ENCODE assay signal across 9 cellular contexts in the genomic region with DNA sequence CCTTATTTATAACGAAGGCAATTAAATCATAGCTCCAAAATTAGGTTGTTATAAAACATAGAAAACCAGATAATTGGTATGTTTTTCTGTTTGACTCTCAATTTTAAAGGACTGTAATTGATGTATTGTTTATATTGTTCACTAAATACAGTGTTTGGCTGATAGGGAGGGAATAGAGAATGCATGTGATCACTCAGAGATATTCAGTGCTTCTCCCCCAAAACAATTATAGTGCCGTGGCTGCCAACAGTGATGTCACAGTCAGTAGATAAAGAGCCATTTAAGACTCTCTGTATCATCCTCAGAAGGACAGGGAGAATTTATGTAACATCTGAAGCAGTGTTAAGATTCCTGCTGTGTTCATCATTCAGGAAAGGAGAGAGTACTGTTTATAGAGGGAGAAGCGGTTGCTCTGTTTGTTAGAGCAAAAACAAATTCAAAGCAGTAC.
DNase-seq lines count a peak whose midpoint lies in the region; ATAC-seq and TF ChIP-seq lines count a peak whose summit lies in the region.
"Had no signal": no experiment of that assay in that cellular context is flagged by ENCODE, and none has a peak within 500 bp of the region (broad histone marks: within the 10 kb centered on the region; RNA-seq: fewer than 3 reads in every experiment).

No MANE protein-coding gene starts in this region.

- peak; percentile 11 for DNase-seq in AG20443 (ENCODE audit: low spot score)
- DNase-seq in HT1080 (ENCODE audit: low read depth) = peak; percentile 45
- DNase-seq in astrocyte of the spinal cord (ENCODE audit: low read depth, low spot score) = peak; percentile 40
- DNase-seq in mesenchymal stem cell = peak; percentile 88
- DNase-seq in AML-193 (lab: John Stamatoyannopoulos, UW) = no peak
- DNase-seq in DMS114 treated with DMSO at 0.1 percent for 48 hours (lab: John Stamatoyannopoulos, UW; ENCODE audit: unreplicated experiment) = no peak
- DNase-seq: activated CD4-positive, alpha-beta T cell treated with anti-CD3 and anti-CD28 coated beads for 48 hours had no signal

- peaks cover 6% of the 10 kb centered on the region for H3K4me1 ChIP-seq in mesenchymal stem cell (ENCODE audit: control insufficient read depth, insufficient read depth, low read depth, low read length)

- peak overlapping the region; percentile 63 for H3K9ac ChIP-seq in mesenchymal stem cell (ENCODE audit: low read length)

- no peak for TF ChIP-seq CTCF in astrocyte of the spinal cord (IDR thresholded peaks at IDR 0.05; ENCODE audit: low read depth, low read length)

- no peak overlapping the region for H3K27ac ChIP-seq in mesenchymal stem cell (ENCODE audit: low read length, poor library complexity, severe bottlenecking)

- no peak overlapping the region for H2BK15ac ChIP-seq in mesenchymal stem cell (ENCODE audit: low read depth, poor library complexity, severe bottlenecking)

- H4K8ac ChIP-seq in mesenchymal stem cell (ENCODE audit: low read length) = no peak overlapping the region

- peaks cover 25% of the 10 kb centered on the region for H3K79me1 ChIP-seq in mesenchymal stem cell (replicated peaks; ENCODE audit: low read length, poor library complexity, severe bottlenecking)

- no peak overlapping the region for H2BK120ac ChIP-seq in mesenchymal stem cell (ENCODE audit: low read depth, low read length)

- in situ Hi-C loops in astrocyte of the spinal cord (cut with HindIII; ENCODE audit: low sequenced_read_pairs) = no loop called here

- no peak overlapping the region for H2BK12ac ChIP-seq in mesenchymal stem cell (ENCODE audit: low read length in 2 of 2)

- H2AFZ ChIP-seq in mesenchymal stem cell (ENCODE audit: low read depth, low read length) = no peak overlapping the region

- WGBS in mesenchymal stem cell = 0% methylated on average over 1 of the region's 3 CpGs

- no peaks in the 10 kb centered on the region for H3K9me3 ChIP-seq in mesenchymal stem cell (ENCODE audit: control insufficient read depth, low read length)

- ATAC-seq in HG03139 (IDR thresholded peaks at IDR 0.05; ENCODE audit: unreplicated experiment) (no peak), GM21526 (IDR thresholded peaks at IDR 0.05; ENCODE audit: low FRiP score, unreplicated experiment) (no peak)

- H3K23ac ChIP-seq in mesenchymal stem cell (ENCODE audit: low read length in 2 of 2) = no peak overlapping the region

- H3K14ac ChIP-seq in mesenchymal stem cell (ENCODE audit: low read length in 2 of 2) = no peak overlapping the region

- H3K4me3 ChIP-seq in astrocyte of the spinal cord (ENCODE audit: low read depth, low read length) (no peak overlapping the region), mesenchymal stem cell (ENCODE audit: insufficient read depth in 1 of 2, low read depth in 1 of 2, low read length in 2 of 2) (no peak overlapping the region)

- H4K91ac ChIP-seq in mesenchymal stem cell (ENCODE audit: low read length) = no peak overlapping the region

- no peak overlapping the region for H3K4ac ChIP-seq in mesenchymal stem cell (ENCODE audit: low read depth in 1 of 2, low read length in 2 of 2)

- no peaks in the 10 kb centered on the region for H3K36me3 ChIP-seq in mesenchymal stem cell (ENCODE audit: control insufficient read depth in 1 of 2, insufficient read depth in 2 of 2, low read depth in 1 of 2, low read length in 2 of 2)

- no peak overlapping the region for H3K18ac ChIP-seq in mesenchymal stem cell (ENCODE audit: low read depth in 1 of 2, low read length in 2 of 2)

- H2AK5ac ChIP-seq in mesenchymal stem cell (ENCODE audit: low read length, severe bottlenecking) = no peak overlapping the region

- no peaks in the 10 kb centered on the region for H3K27me3 ChIP-seq in mesenchymal stem cell (ENCODE audit: control insufficient read depth in 1 of 2, insufficient read depth in 1 of 2, low read length in 2 of 2)

- no peak overlapping the region for H2BK5ac ChIP-seq in mesenchymal stem cell (ENCODE audit: low read depth, low read length, poor library complexity, severe bottlenecking)

- no peak overlapping the region for H3K4me2 ChIP-seq in mesenchymal stem cell (ENCODE audit: low read length, poor library complexity, severe bottlenecking)

Comparison
In these comparisons a context has a peak if more than half of its experiments do, and no peak if none do; other contexts are left out.
1. DNase-seq: peak in AG20443 (single experiment), HT1080 (single experiment), astrocyte of the spinal cord (single experiment) and mesenchymal stem cell (single experiment); none in AML-193 (0 of 2) and DMS114 treated with DMSO at 0.1 percent for 48 hours (single experiment).